ENCODE assay signal across 1 cellular context in the genomic region with DNA sequence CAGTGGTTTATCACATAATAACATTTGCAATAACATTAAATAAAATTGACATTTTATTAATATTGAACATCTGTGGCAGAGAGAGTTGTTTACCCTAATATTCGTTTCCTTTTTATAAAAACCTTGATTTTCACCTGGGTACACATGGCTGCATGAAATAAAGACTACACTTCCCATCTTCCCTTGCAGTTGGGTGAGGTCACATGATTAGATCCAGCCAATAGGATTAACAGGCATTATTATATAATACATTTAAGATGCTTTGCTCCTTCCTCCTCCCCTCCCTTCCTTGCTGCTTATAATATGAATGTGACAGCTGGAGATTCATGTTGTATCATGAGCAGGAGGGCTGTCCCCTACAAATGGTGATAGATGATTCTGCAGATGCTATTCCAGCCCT.
TF ChIP-seq lines count a peak whose summit lies in the region.

No MANE protein-coding gene starts in this region.

TF ChIP-seq in WTC11, 78 proteins besides CTCF, POLR2A, EP300 and RAD21 (continued from another document):
- TF ChIP-seq, protein P1, sequence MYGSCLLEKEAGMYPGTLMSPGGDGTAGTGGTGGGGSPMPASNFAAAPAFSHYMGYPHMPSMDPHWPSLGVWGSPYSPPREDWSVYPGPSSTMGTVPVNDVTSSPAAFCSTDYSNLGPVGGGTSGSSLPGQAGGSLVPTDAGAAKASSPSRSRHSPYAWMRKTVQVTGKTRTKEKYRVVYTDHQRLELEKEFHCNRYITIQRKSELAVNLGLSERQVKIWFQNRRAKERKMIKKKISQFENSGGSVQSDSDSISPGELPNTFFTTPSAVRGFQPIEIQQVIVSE (CRISPR knock-in tag; IDR thresholded peaks at IDR 0.05; ENCODE audit: borderline replicate concordance), result no peak
- TF ChIP-seq, protein P2, sequence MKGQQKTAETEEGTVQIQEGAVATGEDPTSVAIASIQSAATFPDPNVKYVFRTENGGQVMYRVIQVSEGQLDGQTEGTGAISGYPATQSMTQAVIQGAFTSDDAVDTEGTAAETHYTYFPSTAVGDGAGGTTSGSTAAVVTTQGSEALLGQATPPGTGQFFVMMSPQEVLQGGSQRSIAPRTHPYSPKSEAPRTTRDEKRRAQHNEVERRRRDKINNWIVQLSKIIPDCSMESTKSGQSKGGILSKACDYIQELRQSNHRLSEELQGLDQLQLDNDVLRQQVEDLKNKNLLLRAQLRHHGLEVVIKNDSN (CRISPR knock-in tag; IDR thresholded peaks at IDR 0.05), result peak; percentile 86
- no peak for TF ChIP-seq ATF1 (CRISPR knock-in tag; IDR thresholded peaks at IDR 0.05)
- no peak for TF ChIP-seq ZNF121 (CRISPR knock-in tag; IDR thresholded peaks at IDR 0.05)
- no peak for TF ChIP-seq ELF4 (CRISPR knock-in tag; IDR thresholded peaks at IDR 0.05; ENCODE audit: low read depth)
- TF ChIP-seq, protein P3, sequence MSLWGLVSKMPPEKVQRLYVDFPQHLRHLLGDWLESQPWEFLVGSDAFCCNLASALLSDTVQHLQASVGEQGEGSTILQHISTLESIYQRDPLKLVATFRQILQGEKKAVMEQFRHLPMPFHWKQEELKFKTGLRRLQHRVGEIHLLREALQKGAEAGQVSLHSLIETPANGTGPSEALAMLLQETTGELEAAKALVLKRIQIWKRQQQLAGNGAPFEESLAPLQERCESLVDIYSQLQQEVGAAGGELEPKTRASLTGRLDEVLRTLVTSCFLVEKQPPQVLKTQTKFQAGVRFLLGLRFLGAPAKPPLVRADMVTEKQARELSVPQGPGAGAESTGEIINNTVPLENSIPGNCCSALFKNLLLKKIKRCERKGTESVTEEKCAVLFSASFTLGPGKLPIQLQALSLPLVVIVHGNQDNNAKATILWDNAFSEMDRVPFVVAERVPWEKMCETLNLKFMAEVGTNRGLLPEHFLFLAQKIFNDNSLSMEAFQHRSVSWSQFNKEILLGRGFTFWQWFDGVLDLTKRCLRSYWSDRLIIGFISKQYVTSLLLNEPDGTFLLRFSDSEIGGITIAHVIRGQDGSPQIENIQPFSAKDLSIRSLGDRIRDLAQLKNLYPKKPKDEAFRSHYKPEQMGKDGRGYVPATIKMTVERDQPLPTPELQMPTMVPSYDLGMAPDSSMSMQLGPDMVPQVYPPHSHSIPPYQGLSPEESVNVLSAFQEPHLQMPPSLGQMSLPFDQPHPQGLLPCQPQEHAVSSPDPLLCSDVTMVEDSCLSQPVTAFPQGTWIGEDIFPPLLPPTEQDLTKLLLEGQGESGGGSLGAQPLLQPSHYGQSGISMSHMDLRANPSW (CRISPR knock-in tag; conservative IDR thresholded peaks at IDR 0.05; ENCODE audit: low read depth), result no peak
TF ChIP-seq in WTC11: peak in this region for 3.
